In the genomic region with DNA sequence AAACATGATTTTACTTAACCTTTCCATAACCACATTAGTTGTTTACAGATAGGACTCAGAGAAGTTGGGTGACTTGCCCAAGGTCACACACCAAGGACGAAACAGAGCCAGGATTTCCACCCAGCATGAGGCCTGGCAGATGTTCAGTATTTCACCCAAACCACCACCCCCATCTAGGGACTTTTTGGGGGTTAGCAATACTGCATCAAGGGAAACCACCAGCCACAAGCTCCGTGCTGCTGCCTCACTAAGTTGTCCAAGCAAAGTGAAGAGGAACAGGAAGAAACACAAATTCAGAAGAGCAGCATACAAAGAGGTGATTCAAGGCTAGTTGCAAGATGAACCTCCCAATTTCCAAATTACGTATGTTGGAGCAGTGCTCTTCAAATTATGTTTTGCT, we compare ENCODE assay signal across 9 cellular contexts.
DNase-seq lines count a peak whose midpoint lies in the region; ATAC-seq, FAIRE-seq and TF ChIP-seq lines count a peak whose summit lies in the region.
"Had no signal": no experiment of that assay in that cellular context is flagged by ENCODE, and none has a peak within 500 bp of the region (broad histone marks: within the 10 kb centered on the region; RNA-seq: fewer than 3 reads in every experiment).

No MANE protein-coding gene starts in this region.

- H3K9me3 ChIP-seq in neuronal stem cell (replicated peaks in 1 of 2; ENCODE audit: control insufficient read depth in 2 of 2, insufficient read depth in 1 of 2, low read depth in 1 of 2, low read length in 2 of 2) (no peaks in the 10 kb centered on the region), HepG2 (ENCODE audit: low read length) (no peaks in the 10 kb centered on the region)
- H3K9me3 ChIP-seq: heart left ventricle had no signal

- H3K18ac ChIP-seq in neuronal stem cell (ENCODE audit: low read length), result peak overlapping the region; percentile 3

- no peak overlapping the region for H3K4me2 ChIP-seq in neuronal stem cell (ENCODE audit: insufficient read depth, low read length, poor library complexity, severe bottlenecking)
- H3K4me2 ChIP-seq in HepG2 (ENCODE audit: low read depth, low read length), result no peak overlapping the region

- no peaks in the 10 kb centered on the region for H3K79me1 ChIP-seq in neuronal stem cell (ENCODE audit: low read depth, low read length)

- H2BK120ac ChIP-seq in neuronal stem cell (ENCODE audit: low read depth, low read length), result no peak overlapping the region

- no peaks in the 10 kb centered on the region for H3K9me3 Mint-ChIP-seq in activated T-cell treated with anti-CD3 and anti-CD28 coated beads, Interleukin-2, amount 50 U/mL, for 24 hours

- no peaks in the 10 kb centered on the region for H3K27me3 Mint-ChIP-seq in activated T-cell treated with anti-CD3 and anti-CD28 coated beads, Interleukin-2, amount 50 U/mL, for 24 hours

- intact Hi-C loops in HepG2 (cut with micrococcal nuclease; ENCODE audit: unreplicated experiment), result no loop called here

- H3K27ac ChIP-seq in neuronal stem cell (replicated peaks; ENCODE audit: low read length), result no peak overlapping the region
- no peak overlapping the region for H3K27ac ChIP-seq in HepG2 (ENCODE audit: extremely low read length, insufficient read depth, low read length)
- H3K27ac ChIP-seq: heart left ventricle had no signal

- no peaks in the 10 kb centered on the region for H3K79me2 ChIP-seq in HepG2 (ENCODE audit: insufficient read depth, low read length)

- no peak overlapping the region for H3K4ac ChIP-seq in neuronal stem cell (ENCODE audit: low read length)

- BruUV-seq in HepG2 (replicated peaks; lab: Mats Ljungman, UMichigan), result no TSS peak

- TF ChIP-seq EP300 in HepG2 (IDR thresholded peaks at IDR 0.05; ENCODE audit: low read depth in 2 of 2, low read length in 2 of 2) (no peak), HepG2 (CRISPR knock-in tag; IDR thresholded peaks at IDR 0.05; ENCODE audit: borderline replicate concordance) (no peak)

- H4K91ac ChIP-seq in neuronal stem cell (ENCODE audit: low read depth, low read length, poor library complexity), result no peak overlapping the region

- ATAC-seq in GM21576 (IDR thresholded peaks at IDR 0.05; ENCODE audit: unreplicated experiment) (peak; percentile 88), HG03457 (IDR thresholded peaks at IDR 0.05; ENCODE audit: unreplicated experiment) (peak; percentile 99), HepG2 (no peak)
- ATAC-seq: heart left ventricle had no signal

- in situ Hi-C loops in HepG2 (cut with HindIII; ENCODE audit: extremely low pct_ligation_motif_present, low pct_unique_long_range_greater_than_20kb), result loop anchor here (25.0 kb wide), 1 partner anchor 590 kb away; no protein-coding TSS in a partner anchor

- H3K4me1 Mint-ChIP-seq in activated T-cell treated with anti-CD3 and anti-CD28 coated beads, Interleukin-2, amount 50 U/mL, for 24 hours (ENCODE audit: low read depth), result peaks cover 9% of the 10 kb centered on the region

- no peak overlapping the region for H2BK5ac ChIP-seq in neuronal stem cell (ENCODE audit: low read length)

- H3K4me3 Mint-ChIP-seq in activated T-cell treated with anti-CD3 and anti-CD28 coated beads, Interleukin-2, amount 50 U/mL, for 24 hours, result no peak overlapping the region

- no peak for FAIRE-seq in HepG2 (lab: Jason Lieb, UNC)

- WGBS in neuronal stem cell (ENCODE audit: extremely low coverage in 2 of 2, insufficient read length in 2 of 2, insufficient replicate concordance in 1 of 2), 2 donors, result no CpG with 5 or more reads among the region's 3 CpGs
- 2% methylated on average over 3 of the region's 3 CpGs for WGBS in HepG2 (ENCODE audit: low lambda C conversion rate)

- no peaks in the 10 kb centered on the region for H3K36me3 ChIP-seq in neuronal stem cell (replicated peaks in 1 of 2; ENCODE audit: control insufficient read depth in 2 of 2, insufficient read depth in 2 of 2, low read length in 2 of 2)
- no peaks in the 10 kb centered on the region for H3K36me3 ChIP-seq in HepG2 (replicated peaks in 1 of 2; ENCODE audit: control insufficient read depth in 1 of 2, insufficient read depth in 2 of 2, low read length in 2 of 2)
- H3K36me3 ChIP-seq: heart left ventricle had no signal

- H3K4me3 ChIP-seq in neuronal stem cell (ENCODE audit: low read length in 2 of 2), result no peak overlapping the region
- no peak overlapping the region for H3K4me3 ChIP-seq in HepG2 (replicated peaks in 1 of 3; ENCODE audit: insufficient read depth in 1 of 3, low read depth in 2 of 3, low read length in 3 of 3)
- H3K4me3 ChIP-seq: heart left ventricle had no signal

- DNase-seq in activated T-cell treated with anti-CD3 and anti-CD28 coated beads for 48 hours (ENCODE audit: low read depth), result peak; percentile 4
- DNase-seq in activated T-cell treated with anti-CD3 and anti-CD28 coated beads, Interleukin-2, amount 50 U/mL, for 24 hours, result no peak
- no peak for DNase-seq in neuronal stem cell (ENCODE audit: low spot score)
- no peak for DNase-seq in HepG2 (ENCODE audit: low spot score)
- no peak for DNase-seq in germinal center (ENCODE audit: low spot score)
- no peak for DNase-seq in activated naive CD4-positive, alpha-beta T cell treated with Interleukin-2 at 50 U/mL for 16 hours
- DNase-seq: heart left ventricle had no signal

- TF ChIP-seq CTCF in HepG2 (CRISPR knock-in tag; IDR thresholded peaks at IDR 0.05), result no peak

- H2BK15ac ChIP-seq in neuronal stem cell (ENCODE audit: low read length), result no peak overlapping the region

- H2AK5ac ChIP-seq in neuronal stem cell (ENCODE audit: low read depth, low read length), result no peak overlapping the region

- H3K27ac Mint-ChIP-seq in activated T-cell treated with anti-CD3 and anti-CD28 coated beads, Interleukin-2, amount 50 U/mL, for 24 hours, result no peak overlapping the region

- H4K8ac ChIP-seq in neuronal stem cell (ENCODE audit: low read depth, low read length), result no peak overlapping the region

- no peak overlapping the region for H2AFZ ChIP-seq in neuronal stem cell (ENCODE audit: low read length)
- no peak overlapping the region for H2AFZ ChIP-seq in HepG2 (ENCODE audit: low read length)

- H3K14ac ChIP-seq in neuronal stem cell (ENCODE audit: low read length), result no peak overlapping the region

- TF ChIP-seq RAD21 in HepG2 (CRISPR knock-in tag; IDR thresholded peaks at IDR 0.05), result no peak

- no peaks in the 10 kb centered on the region for H4K20me1 ChIP-seq in HepG2 (ENCODE audit: insufficient read depth, low read length)

- no peak overlapping the region for H3K9ac ChIP-seq in neuronal stem cell (ENCODE audit: low read depth, low read length, poor library complexity)
- no peak overlapping the region for H3K9ac ChIP-seq in HepG2 (ENCODE audit: insufficient read depth, low read depth, low read length)

- H3K23ac ChIP-seq in neuronal stem cell (ENCODE audit: low read depth, low read length, poor library complexity), result no peak overlapping the region

- no peaks in the 10 kb centered on the region for H3K27me3 ChIP-seq in neuronal stem cell (ENCODE audit: control insufficient read depth in 3 of 3, insufficient read depth in 3 of 3, low read depth in 1 of 3, low read length in 3 of 3)
- H3K27me3 ChIP-seq in HepG2 (ENCODE audit: control insufficient read depth in 1 of 2, insufficient read depth in 2 of 2, low read length in 2 of 2), result no peaks in the 10 kb centered on the region
- H3K27me3 ChIP-seq: heart left ventricle had no signal

- H2BK12ac ChIP-seq in neuronal stem cell (ENCODE audit: low read length), result no peak overlapping the region

- H3K4me1 ChIP-seq in neuronal stem cell (ENCODE audit: control insufficient read depth in 2 of 2, insufficient read depth in 1 of 2, low read depth in 1 of 2, low read length in 2 of 2), result no peaks in the 10 kb centered on the region
- no peaks in the 10 kb centered on the region for H3K4me1 ChIP-seq in HepG2 (ENCODE audit: insufficient read depth, low read length)
- H3K4me1 ChIP-seq: heart left ventricle had no signal

- CTCF ChIA-PET in HepG2 (lab: Yijun Ruan, JAX; ENCODE audit: low intra/inter-chr PET ratio, low total read pairs), result no interaction called here

- H3K36me3 Mint-ChIP-seq in activated T-cell treated with anti-CD3 and anti-CD28 coated beads, Interleukin-2, amount 50 U/mL, for 24 hours (ENCODE audit: low read depth), result no peaks in the 10 kb centered on the region

- no peak for TF ChIP-seq POLR2A in HepG2 (IDR thresholded peaks at IDR 0.05; ENCODE audit: insufficient read depth in 1 of 2, low read depth in 2 of 2, low read length in 2 of 2)

- POLR2A ChIA-PET in HepG2 (lab: Yijun Ruan, JAX), result no interaction called here

TF ChIP-seq in HepG2, 621 proteins besides CTCF, POLR2A, EP300 and RAD21:
- TF ChIP-seq SP1 (IDR thresholded peaks at IDR 0.05) (no peak), SP1 (CRISPR knock-in tag; IDR thresholded peaks at IDR 0.05) (no peak), HOXA3 (CRISPR knock-in tag; IDR thresholded peaks at IDR 0.05) (no peak), GMEB1 (CRISPR knock-in tag; IDR thresholded peaks at IDR 0.05; ENCODE audit: borderline replicate concordance) (no peak), JDP2 (CRISPR knock-in tag; IDR thresholded peaks at IDR 0.05; ENCODE audit: borderline replicate concordance) (no peak), SP5 (CRISPR knock-in tag; IDR thresholded peaks at IDR 0.05; ENCODE audit: borderline replicate concordance, low read depth) (no peak)
- TF ChIP-seq, protein P1, sequence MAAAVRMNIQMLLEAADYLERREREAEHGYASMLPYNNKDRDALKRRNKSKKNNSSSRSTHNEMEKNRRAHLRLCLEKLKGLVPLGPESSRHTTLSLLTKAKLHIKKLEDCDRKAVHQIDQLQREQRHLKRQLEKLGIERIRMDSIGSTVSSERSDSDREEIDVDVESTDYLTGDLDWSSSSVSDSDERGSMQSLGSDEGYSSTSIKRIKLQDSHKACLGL (CRISPR knock-in tag; IDR thresholded peaks at IDR 0.05), result no peak
